10 cellular contexts compared by ENCODE assay signal in genomic region chr11:65578134-65578533, GRCh38. TPM values are rescaled to one million over a fixed set of nuclear protein-coding genes. Genes with fewer than 3 reads are reported as not detected.
A peak's percentile ranks its signal among the peaks of the same experiment; 100 is the strongest.
DNase-seq lines count a peak whose midpoint lies in the region; ATAC-seq and TF ChIP-seq lines count a peak whose summit lies in the region.
"Had no signal": no experiment of that assay in that cellular context is flagged by ENCODE, and none has a peak within 500 bp of the region (broad histone marks: within the 10 kb centered on the region; RNA-seq: fewer than 3 reads in every experiment).

No MANE protein-coding gene starts in this region.

- no peak for ATAC-seq in activated naive CD8-positive, alpha-beta T cell treated with anti-CD3 and anti-CD28 coated beads, Interleukin-2, amount 10 ng/mL, durations not matched to agents 7 days and 5 days (ENCODE audit: low read depth)
- no peak for ATAC-seq in left lobe of liver

- no peaks in the 10 kb centered on the region for H3K36me3 ChIP-seq in testis (ENCODE audit: low read depth, missing control alignments)

- H3K27ac Mint-ChIP-seq in activated T-cell treated with anti-CD3 and anti-CD28 coated beads, Interleukin-2, amount 50 U/mL, for 24 hours: peak overlapping the region; percentile 51
- peak overlapping the region; percentile 57 for H3K27ac Mint-ChIP-seq in activated naive CD8-positive, alpha-beta T cell treated with anti-CD3 and anti-CD28 coated beads, Interleukin-2, amount 10 ng/mL, durations not matched to agents 7 days and 5 days

- H3K27me3 ChIP-seq in mononuclear cell (ENCODE audit: insufficient read depth, low read length) (no peaks in the 10 kb centered on the region), testis (no peaks in the 10 kb centered on the region)

- 85 to 87% methylated on average over 7 of the region's 7 CpGs for WGBS in testis, 2 donors

- peak overlapping the region; percentile 79 to 92 for H3K27ac ChIP-seq in testis
- H3K27ac ChIP-seq: parathyroid adenoma had no signal

- no peaks in the 10 kb centered on the region for H3K27me3 Mint-ChIP-seq in activated T-cell treated with anti-CD3 and anti-CD28 coated beads, Interleukin-2, amount 50 U/mL, for 24 hours
- no peaks in the 10 kb centered on the region for H3K27me3 Mint-ChIP-seq in activated naive CD8-positive, alpha-beta T cell treated with anti-CD3 and anti-CD28 coated beads, Interleukin-2, amount 10 ng/mL, durations not matched to agents 7 days and 5 days

- POLR2A ChIA-PET in activated naive CD8-positive, alpha-beta T cell treated with anti-CD3 and anti-CD28 coated beads, Interleukin-2, amount 10 ng/mL, durations not matched to agents 7 days and 5 days (lab: Charles Lee): interaction anchor here (1.2 to 4.9 kb wide), 2 partner anchors 10 to 78 kb away, joined by 3 to 107 read pairs; no protein-coding TSS in a partner anchor

- no peaks in the 10 kb centered on the region for H3K9me3 ChIP-seq in mononuclear cell (ENCODE audit: low read depth, low read length)
- no peaks in the 10 kb centered on the region for H3K9me3 ChIP-seq in testis

- TF ChIP-seq CTCF in testis (IDR thresholded peaks at IDR 0.05): no peak

- peak overlapping the region; percentile 76 for H3K4me3 ChIP-seq in mononuclear cell (ENCODE audit: low read length)
- no peak overlapping the region for H3K4me3 ChIP-seq in testis

- intact Hi-C loops in testis (cut with DNase I; ENCODE audit: low total_unique reads): no loop called here

- H3K4me3 Mint-ChIP-seq in activated T-cell treated with anti-CD3 and anti-CD28 coated beads, Interleukin-2, amount 50 U/mL, for 24 hours: peak overlapping the region; percentile 88
- H3K4me3 Mint-ChIP-seq in activated naive CD8-positive, alpha-beta T cell treated with anti-CD3 and anti-CD28 coated beads, Interleukin-2, amount 10 ng/mL, durations not matched to agents 7 days and 5 days: peak overlapping the region; percentile 88

- H3K4me1 Mint-ChIP-seq in activated T-cell treated with anti-CD3 and anti-CD28 coated beads, Interleukin-2, amount 50 U/mL, for 24 hours (ENCODE audit: low read depth): peaks cover 47% of the 10 kb centered on the region
- H3K4me1 Mint-ChIP-seq in activated naive CD8-positive, alpha-beta T cell treated with anti-CD3 and anti-CD28 coated beads, Interleukin-2, amount 10 ng/mL, durations not matched to agents 7 days and 5 days: peaks cover 36% of the 10 kb centered on the region

- H3K9me3 Mint-ChIP-seq in activated T-cell treated with anti-CD3 and anti-CD28 coated beads, Interleukin-2, amount 50 U/mL, for 24 hours: no peaks in the 10 kb centered on the region
- no peaks in the 10 kb centered on the region for H3K9me3 Mint-ChIP-seq in activated naive CD8-positive, alpha-beta T cell treated with anti-CD3 and anti-CD28 coated beads, Interleukin-2, amount 10 ng/mL, durations not matched to agents 7 days and 5 days

- H3K36me3 Mint-ChIP-seq in activated T-cell treated with anti-CD3 and anti-CD28 coated beads, Interleukin-2, amount 50 U/mL, for 24 hours (ENCODE audit: low read depth): peaks cover 82% of the 10 kb centered on the region
- peaks cover 14% of the 10 kb centered on the region for H3K36me3 Mint-ChIP-seq in activated naive CD8-positive, alpha-beta T cell treated with anti-CD3 and anti-CD28 coated beads, Interleukin-2, amount 10 ng/mL, durations not matched to agents 7 days and 5 days

- H3K4me1 ChIP-seq in mononuclear cell (ENCODE audit: insufficient read depth, low read length): peaks cover 52% of the 10 kb centered on the region
- H3K4me1 ChIP-seq in testis: peaks cover 38% of the 10 kb centered on the region

- no peak for DNase-seq in activated T-cell treated with anti-CD3 and anti-CD28 coated beads, Interleukin-2, amount 50 U/mL, for 24 hours
- no peak for DNase-seq in activated T-cell treated with anti-CD3 and anti-CD28 coated beads, Interleukin-2, amount 50 U/mL, for 48 hours
- DNase-seq in activated naive CD8-positive, alpha-beta T cell treated with anti-CD3 and anti-CD28 coated beads, Interleukin-2, amount 10 ng/mL, durations not matched to agents 7 days and 5 days: no peak
- DNase-seq in testis: no peak
- no peak for DNase-seq in NCI-H526 treated with DMSO at 0.1 percent for 48 hours (lab: John Stamatoyannopoulos, UW)
- no peak for DNase-seq in KG1 (lab: John Stamatoyannopoulos, UW)
- no peak for DNase-seq in left lobe of liver (ENCODE audit: low spot score)
- DNase-seq: NCI-H2107 had no signal

- no peak for TF ChIP-seq POLR2A in testis (IDR thresholded peaks at IDR 0.05)

RNA-seq across cellular contexts. Expression of gene EHBP1L1, which starts 2.3 kb away (rescaled TPM):
- total RNA-seq in activated naive CD8-positive, alpha-beta T cell treated with anti-CD3 and anti-CD28 coated beads, Interleukin-2, amount 10 ng/mL, durations not matched to agents 7 days and 5 days: 100 to 1,000 TPM; 118 to 120 TPM
- total RNA-seq in mononuclear cell (79.1 TPM), testis (10 to 100 TPM; 51.0 to 66.8 TPM), left lobe of liver (13.5 TPM)
- 20.5 TPM for polyA plus RNA-seq in testis (ENCODE audit: insufficient read depth, low read depth, low replicate concordance)

RNA-seq across cellular contexts. Expression of gene FAM89B, which starts 5.8 kb away (rescaled TPM):
- total RNA-seq in activated naive CD8-positive, alpha-beta T cell treated with anti-CD3 and anti-CD28 coated beads, Interleukin-2, amount 10 ng/mL, durations not matched to agents 7 days and 5 days: 10 to 100 TPM; 40.9 to 44.1 TPM
- total RNA-seq in mononuclear cell (18.1 TPM), testis (10 to 100 TPM; 59.9 to 63.2 TPM), left lobe of liver (19.0 TPM)
- polyA plus RNA-seq in testis (ENCODE audit: insufficient read depth, low read depth, low replicate concordance): 25.8 TPM

RNA-seq across cellular contexts. Expression of gene ZNRD2, which starts 7.9 kb away (rescaled TPM):
- total RNA-seq in activated naive CD8-positive, alpha-beta T cell treated with anti-CD3 and anti-CD28 coated beads, Interleukin-2, amount 10 ng/mL, durations not matched to agents 7 days and 5 days: 10 to 100 TPM; 27.2 to 30.0 TPM
- total RNA-seq in mononuclear cell (16.8 TPM), testis (10 to 100 TPM; 67.7 to 79.6 TPM), left lobe of liver (17.0 TPM)
- 77.6 TPM for polyA plus RNA-seq in testis (ENCODE audit: insufficient read depth, low read depth, low replicate concordance)

RNA-seq across cellular contexts. Expression of gene KCNK7, which starts 17.5 kb away (rescaled TPM):
- total RNA-seq in activated naive CD8-positive, alpha-beta T cell treated with anti-CD3 and anti-CD28 coated beads, Interleukin-2, amount 10 ng/mL, durations not matched to agents 7 days and 5 days: 1 to 10 TPM in 1 of 2 experiments, under 1 TPM in 1; 0.96 to 1.0 TPM
- total RNA-seq in mononuclear cell (1.7 TPM), testis (1 to 10 TPM in 1 of 2 donors, under 1 TPM in 1; 0.99 to 2.5 TPM), left lobe of liver (not detected)
- polyA plus RNA-seq in testis (ENCODE audit: insufficient read depth, low read depth, low replicate concordance): 0.26 TPM

RNA-seq across cellular contexts. Expression of gene LTBP3, which starts 20.0 kb away (rescaled TPM):
- total RNA-seq in activated naive CD8-positive, alpha-beta T cell treated with anti-CD3 and anti-CD28 coated beads, Interleukin-2, amount 10 ng/mL, durations not matched to agents 7 days and 5 days: 100 to 1,000 TPM; 116 to 119 TPM
- total RNA-seq in mononuclear cell: 25.6 TPM
- total RNA-seq in testis: 100 to 1,000 TPM; 112 to 126 TPM
- 58.1 TPM for polyA plus RNA-seq in testis (ENCODE audit: insufficient read depth, low read depth, low replicate concordance)
- total RNA-seq in left lobe of liver: 42.3 TPM
